ENCODE assay signal across 12 cellular contexts in genomic region chr2:218223046-218223445, GRCh38. TPM values are rescaled to one million over a fixed set of nuclear protein-coding genes. Genes with fewer than 3 reads are reported as not detected.
DNase-seq lines count a peak whose midpoint lies in the region; TF ChIP-seq lines count a peak whose summit lies in the region.
"Had no signal": no experiment of that assay in that cellular context is flagged by ENCODE, and none has a peak within 500 bp of the region (broad histone marks: within the 10 kb centered on the region; RNA-seq: fewer than 3 reads in every experiment).

No MANE protein-coding gene starts in this region.

- H4K20me1 ChIP-seq in OCI-LY7 (ENCODE audit: insufficient read depth, low read length) (peaks cover 59% of the 10 kb centered on the region), smooth muscle cell (ENCODE audit: low read depth) (peaks cover 99% of the 10 kb centered on the region)

- CTCF ChIA-PET in OCI-LY7 (lab: Charles Lee; ENCODE audit: unreplicated experiment) = no interaction called here

- POLR2A ChIA-PET in OCI-LY7 (lab: Charles Lee) = no interaction called here

- 64% methylated on average over 5 of the region's 5 CpGs for WGBS in smooth muscle cell (ENCODE audit: low lambda C conversion rate)

- peaks cover 55% of the 10 kb centered on the region for H3F3A ChIP-seq in smooth muscle cell (ENCODE audit: low read depth)

- peak overlapping the region; percentile 46 for H3K27ac ChIP-seq in OCI-LY7 (ENCODE audit: low read depth, low read length, poor library complexity, severe bottlenecking)
- H3K27ac ChIP-seq in smooth muscle cell (ENCODE audit: low read depth) = peak overlapping the region; percentile 72
- H3K27ac ChIP-seq: gastroesophageal sphincter, testis had no signal

- peak overlapping the region; percentile 90 for H3K4me3 ChIP-seq in OCI-LY7 (ENCODE audit: low read depth, low read length, poor library complexity, severe bottlenecking)
- no peak overlapping the region for H3K4me3 ChIP-seq in smooth muscle cell
- H3K4me3 ChIP-seq: gastroesophageal sphincter, testis had no signal

- intact Hi-C loops in OCI-LY7 (cut with micrococcal nuclease; ENCODE audit: unreplicated experiment) = no loop called here

- H2AFZ ChIP-seq in OCI-LY7 (ENCODE audit: low read length) = no peak overlapping the region
- no peak overlapping the region for H2AFZ ChIP-seq in smooth muscle cell (ENCODE audit: low read depth)

- no peak overlapping the region for H3K9ac ChIP-seq in smooth muscle cell (ENCODE audit: low read depth)

- H3K79me2 ChIP-seq in OCI-LY7 (ENCODE audit: insufficient read depth, low read depth, low read length) (peaks cover 93% of the 10 kb centered on the region), smooth muscle cell (ENCODE audit: low read depth) (peaks cover 98% of the 10 kb centered on the region)

- H3K9me3 ChIP-seq in OCI-LY7 (ENCODE audit: low read length) = no peaks in the 10 kb centered on the region
- H3K9me3 ChIP-seq in smooth muscle cell (replicated peaks; ENCODE audit: low read depth) = no peaks in the 10 kb centered on the region
- H3K9me3 ChIP-seq: gastroesophageal sphincter, testis had no signal

- no TSS peak for BruUV-seq in OCI-LY7 (replicated peaks; lab: Mats Ljungman, UMichigan)

- H3K9me2 ChIP-seq in OCI-LY7 (ENCODE audit: insufficient read depth, low read length) = no peaks in the 10 kb centered on the region

- no peaks in the 10 kb centered on the region for H3K27me3 ChIP-seq in smooth muscle cell (ENCODE audit: low read depth)
- H3K27me3 ChIP-seq: gastroesophageal sphincter, testis had no signal

- TF ChIP-seq CTCF in OCI-LY7 (conservative IDR thresholded peaks at IDR 0.05; ENCODE audit: low read length) (no peak; the same call in 1 of the 2 replicates), smooth muscle cell (IDR thresholded peaks at IDR 0.05; ENCODE audit: borderline replicate concordance, insufficient read depth, poor library complexity, severe bottlenecking) (no peak)

- DNase-seq in activated CD4-positive, alpha-beta T cell treated with anti-CD3 and anti-CD28 coated beads for 4 hours = peak; percentile 26 to 33
- no peak for DNase-seq in activated CD4-positive, alpha-beta T cell treated with anti-CD3 and anti-CD28 coated beads, Interleukin-2, amount 50 U/mL, for 1 hour
- no peak for DNase-seq in OCI-LY7 (ENCODE audit: low spot score)
- peak; percentile 24 for DNase-seq in effector CD4-positive, alpha-beta T cell
- DNase-seq in smooth muscle cell (lab: John Stamatoyannopoulos, UW; ENCODE audit: unreplicated experiment) = no peak
- no peak for DNase-seq in GM19238 (ENCODE audit: insufficient read length, low spot score)
- no peak for DNase-seq in HuH-7 (ENCODE audit: low spot score)
- no peak for DNase-seq in GM19240 (ENCODE audit: insufficient read length, low spot score)
- DNase-seq: NCI-H526 treated with DMSO at 0.1 percent for 48 hours, testis had no signal

- H3K36me3 ChIP-seq in OCI-LY7 (ENCODE audit: insufficient read depth, low read length) = peaks cover 88% of the 10 kb centered on the region
- H3K36me3 ChIP-seq in smooth muscle cell (ENCODE audit: low read depth) = peaks cover 7% of the 10 kb centered on the region

- H3K4me1 ChIP-seq in OCI-LY7 (ENCODE audit: insufficient read depth, low read length, poor library complexity, severe bottlenecking) = peaks cover 70% of the 10 kb centered on the region
- peaks cover 28% of the 10 kb centered on the region for H3K4me1 ChIP-seq in smooth muscle cell (ENCODE audit: low read depth)

- peak overlapping the region; percentile 91 for H3K4me2 ChIP-seq in OCI-LY7 (ENCODE audit: low read length)
- peak overlapping the region; percentile 96 for H3K4me2 ChIP-seq in smooth muscle cell

RNA-seq across cellular contexts. Expression of gene ARPC2, which starts 6.1 kb away (rescaled TPM):
- 257 and 264 TPM in 2 replicates for total RNA-seq in OCI-LY7 (2014; rRNA removed; shearing (Covaris generic))
- 512 and 545 TPM in 2 replicates for total RNA-seq in OCI-LY7 (2022)
- total RNA-seq in smooth muscle cell = 645 and 653 TPM in 2 replicates
- polyA plus RNA-seq in smooth muscle cell = 858 and 872 TPM in 2 replicates

RNA-seq across cellular contexts. Expression of gene GPBAR1, which starts 37.8 kb away (rescaled TPM):
- 0.22 TPM in 1 of 2 replicates, not detected in the other for total RNA-seq in OCI-LY7 (2014; rRNA removed; shearing (Covaris generic))
- total RNA-seq in OCI-LY7 (2022) (0.40 and 0.44 TPM in 2 replicates), smooth muscle cell (0.94 and 1.3 TPM in 2 replicates)
- 1.6 and 2.6 TPM in 2 replicates for polyA plus RNA-seq in smooth muscle cell

RNA-seq across cellular contexts. Expression of gene AAMP, which starts 46.9 kb away (rescaled TPM):
- 97.0 and 136 TPM in 2 replicates for total RNA-seq in OCI-LY7 (2014; rRNA removed; shearing (Covaris generic))
- total RNA-seq in OCI-LY7 (2022) = 59.7 and 68.7 TPM in 2 replicates
- total RNA-seq in smooth muscle cell = 58.9 and 71.5 TPM in 2 replicates
- 95.8 and 135 TPM in 2 replicates for polyA plus RNA-seq in smooth muscle cell

RNA-seq across cellular contexts. Expression of gene PNKD, which starts 47.3 kb away (rescaled TPM):
- total RNA-seq in OCI-LY7 (2014; rRNA removed; shearing (Covaris generic)) = 65.9 and 66.3 TPM in 2 replicates
- total RNA-seq in OCI-LY7 (2022) = 62.2 and 74.5 TPM in 2 replicates
- total RNA-seq in smooth muscle cell = 26.1 and 42.0 TPM in 2 replicates
- 109 and 126 TPM in 2 replicates for polyA plus RNA-seq in smooth muscle cell

RNA-seq across cellular contexts. Expression of gene CXCR1, which starts 56.3 kb away (rescaled TPM):
- total RNA-seq in OCI-LY7 (2014; rRNA removed; shearing (Covaris generic)) = not detected in 2 replicates
- not detected in 2 replicates for total RNA-seq in OCI-LY7 (2022)
- not detected in 2 replicates for total RNA-seq in smooth muscle cell
- polyA plus RNA-seq in smooth muscle cell = not detected in 2 replicates
- total RNA-seq: HT1080 had no signal

Comparison
In these comparisons a context has a peak if more than half of its experiments do, and no peak if none do; other contexts are left out.
1. DNase-seq: peak in activated CD4-positive, alpha-beta T cell treated with anti-CD3 and anti-CD28 coated beads for 4 hours (2 of 2) and effector CD4-positive, alpha-beta T cell (single experiment); none in activated CD4-positive, alpha-beta T cell treated with anti-CD3 and anti-CD28 coated beads, Interleukin-2, amount 50 U/mL, for 1 hour (single experiment), OCI-LY7 (single experiment), smooth muscle cell (single experiment), GM19238 (single experiment), HuH-7 (single experiment) and GM19240 (single experiment).